In genomic region chr17:27489045-27489715, GRCh38 we compare ENCODE assay signal across 1 cellular context.
TF ChIP-seq lines count a peak whose summit lies in the region.

No MANE protein-coding gene starts in this region.

TF ChIP-seq in GM23338, 12 proteins besides CTCF, POLR2A, EP300 and RAD21 (continued from another document):
- TF ChIP-seq ZNF462 (CRISPR knock-in tag; IDR thresholded peaks at IDR 0.05) (no peak), JUNB (IDR thresholded peaks at IDR 0.05; ENCODE audit: unreplicated experiment) (no peak), EZH2 (IDR thresholded peaks at IDR 0.05; ENCODE audit: low read depth, unreplicated experiment) (no peak), STAT1 (IDR thresholded peaks at IDR 0.05; ENCODE audit: unreplicated experiment) (no peak), ZNF331 (CRISPR knock-in tag; IDR thresholded peaks at IDR 0.05; ENCODE audit: low read depth) (no peak), NANOG (IDR thresholded peaks at IDR 0.05; ENCODE audit: borderline replicate concordance) (no peak), POLR2AphosphoS5 (IDR thresholded peaks at IDR 0.05; ENCODE audit: low read depth) (no peak), CREB1 (CRISPR knock-in tag; IDR thresholded peaks at IDR 0.05; ENCODE audit: low read depth) (no peak), ZNF114 (CRISPR knock-in tag; IDR thresholded peaks at IDR 0.05) (no peak)
